In the genomic region with DNA sequence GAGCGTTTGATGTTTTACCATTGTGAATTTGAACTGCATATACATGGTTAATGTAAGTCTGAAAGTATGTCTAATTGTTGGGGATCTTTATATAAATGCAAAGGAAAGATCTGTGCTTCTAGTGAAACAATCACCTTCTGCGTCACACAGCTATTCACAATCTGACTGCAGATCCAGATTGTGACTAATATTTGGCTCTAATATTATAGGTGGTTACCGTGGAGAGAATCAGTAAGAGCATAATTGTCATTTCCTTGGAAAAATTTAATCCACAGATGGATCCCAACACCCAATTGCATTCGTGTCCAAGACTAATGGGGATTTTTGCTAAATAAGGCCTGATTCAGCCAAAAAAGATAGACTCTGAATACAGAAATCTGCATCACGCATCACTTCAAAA, we compare ENCODE assay signal across 20 cellular contexts. TPM values are rescaled to one million over a fixed set of nuclear protein-coding genes. Genes with fewer than 3 reads are reported as not detected.
A peak's percentile ranks its signal among the peaks of the same experiment; 100 is the strongest.
DNase-seq lines count a peak whose midpoint lies in the region; ATAC-seq and TF ChIP-seq lines count a peak whose summit lies in the region.
"Had no signal": no experiment of that assay in that cellular context is flagged by ENCODE, and none has a peak within 500 bp of the region (broad histone marks: within the 10 kb centered on the region; RNA-seq: fewer than 3 reads in every experiment).

No MANE protein-coding gene starts in this region.

- H3K9me3 Mint-ChIP-seq in neural crest cell, result peaks cover 2% of the 10 kb centered on the region
- H3K9me3 Mint-ChIP-seq in activated CD4-positive, alpha-beta T cell treated with anti-CD3 and anti-CD28 coated beads for 36 hours (ENCODE audit: low read depth), result no peaks in the 10 kb centered on the region
- H3K9me3 Mint-ChIP-seq: CD4-positive, alpha-beta T cell; GM23338; H9 had no signal

- H3K27me3 ChIP-seq in dorsolateral prefrontal cortex, result no peaks in the 10 kb centered on the region

- peaks cover 28% of the 10 kb centered on the region for H3K4me1 Mint-ChIP-seq in neural crest cell
- H3K4me1 Mint-ChIP-seq in activated CD4-positive, alpha-beta T cell treated with anti-CD3 and anti-CD28 coated beads for 36 hours, result peaks cover 14% of the 10 kb centered on the region

- H3K36me3 Mint-ChIP-seq in neural crest cell (ENCODE audit: low read depth), result no peaks in the 10 kb centered on the region
- no peaks in the 10 kb centered on the region for H3K36me3 Mint-ChIP-seq in activated CD4-positive, alpha-beta T cell treated with anti-CD3 and anti-CD28 coated beads for 36 hours (ENCODE audit: low read depth)

- TF ChIP-seq CTCF in dorsolateral prefrontal cortex (IDR thresholded peaks at IDR 0.05 in 54 of 56, conservative IDR thresholded peaks at IDR 0.05 in 2 of 56; ENCODE audit: low read depth in 1 of 56, partially characterized antibody in 56 of 56) (no peak), neural crest cell (conservative IDR thresholded peaks at IDR 0.05) (no peak)

- no peak for ATAC-seq in activated CD4-positive, alpha-beta T cell treated with anti-CD3 and anti-CD28 coated beads for 36 hours
- ATAC-seq: GM23338 had no signal

- peak; percentile 42 to 75 for DNase-seq in NCI-H446 (lab: John Stamatoyannopoulos, UW)
- no peak for DNase-seq in dorsolateral prefrontal cortex
- no peak for DNase-seq in neural crest cell (ENCODE audit: low read depth, low spot score)
- no peak for DNase-seq in activated CD4-positive, alpha-beta T cell treated with anti-CD3 and anti-CD28 coated beads for 36 hours
- DNase-seq in AG08395 (ENCODE audit: low spot score), result no peak
- no peak for DNase-seq in NCI-H1092 treated with DMSO at 0.1 percent for 48 hours (lab: John Stamatoyannopoulos, UW)
- DNase-seq in NCI-H526 (lab: John Stamatoyannopoulos, UW), result no peak
- DNase-seq: CD4-positive, alpha-beta T cell; DMS53; H9; KBM-7; MV-4-11; NCI-H1105 treated with DMSO at 0.1 percent for 48 hours; NCI-H146; NCI-H1930; NCI-H2107; NCI-H526 treated with DMSO at 0.1 percent for 48 hours; SHP77 had no signal

- intact Hi-C loops in dorsolateral prefrontal cortex (cut with DNase I), result loop anchor here (5.0 to 10.0 kb wide), 4 partner anchors 386 to 839 kb away; a partner anchor contains a TSS
- intact Hi-C loops in activated CD4-positive, alpha-beta T cell treated with anti-CD3 and anti-CD28 coated beads for 36 hours (cut with DNase I, micrococcal nuclease), result loop anchor here in 1 of 2 experiments (10.0 kb wide), 1 partner anchor 458 kb away; no protein-coding TSS in a partner anchor

- POLR2A ChIA-PET in activated CD4-positive, alpha-beta T cell treated with anti-CD3 and anti-CD28 coated beads for 36 hours (lab: Charles Lee), result no interaction called here

- H3K4me3 Mint-ChIP-seq in neural crest cell, result peak overlapping the region; percentile 15
- no peak overlapping the region for H3K4me3 Mint-ChIP-seq in activated CD4-positive, alpha-beta T cell treated with anti-CD3 and anti-CD28 coated beads for 36 hours
- H3K4me3 Mint-ChIP-seq: CD4-positive, alpha-beta T cell; GM23338; H9 had no signal

- H3K4me3 ChIP-seq in dorsolateral prefrontal cortex, result peak overlapping the region in 22 of 59 donors; percentile 10 to 96 (median 86)
- H3K4me3 ChIP-seq: GM23338 had no signal

- peaks cover 25% of the 10 kb centered on the region for H3K27me3 Mint-ChIP-seq in neural crest cell (ENCODE audit: low read depth)
- peaks cover 48% of the 10 kb centered on the region for H3K27me3 Mint-ChIP-seq in activated CD4-positive, alpha-beta T cell treated with anti-CD3 and anti-CD28 coated beads for 36 hours

- CTCF ChIA-PET in activated CD4-positive, alpha-beta T cell treated with anti-CD3 and anti-CD28 coated beads for 36 hours (lab: Charles Lee), result no interaction called here

- peak overlapping the region in 53 of 59 donors; percentile 6 to 99 (median 95) for H3K27ac ChIP-seq in dorsolateral prefrontal cortex
- H3K27ac ChIP-seq: RWPE1 had no signal

- H3K27ac Mint-ChIP-seq in neural crest cell (ENCODE audit: unreplicated experiment), result no peak overlapping the region
- no peak overlapping the region for H3K27ac Mint-ChIP-seq in activated CD4-positive, alpha-beta T cell treated with anti-CD3 and anti-CD28 coated beads for 36 hours
- H3K27ac Mint-ChIP-seq: CD4-positive, alpha-beta T cell; GM23338; H9 had no signal

RNA-seq across cellular contexts. Expression of a gene that starts 2.8 kb away (rescaled TPM):
- total RNA-seq in dorsolateral prefrontal cortex (10 to 100 TPM in 119 of 120 experiments, 1 to 10 TPM in 1; 7.8 to 66.9 (median 21.8) TPM), neural crest cell (0.47 and 0.48 TPM in 2 replicates)
- not detected for total RNA-seq in activated CD4-positive, alpha-beta T cell treated with anti-CD3 and anti-CD28 coated beads for 36 hours
- total RNA-seq: CD4-positive, alpha-beta T cell had no signal

Comparison
In these comparisons a context has a peak if more than half of its experiments do, and no peak if none do; other contexts are left out.
1. DNase-seq: peak in NCI-H446 (2 of 2); none in dorsolateral prefrontal cortex (0 of 10), neural crest cell (single experiment), activated CD4-positive, alpha-beta T cell treated with anti-CD3 and anti-CD28 coated beads for 36 hours (single experiment), AG08395 (single experiment), NCI-H1092 treated with DMSO at 0.1 percent for 48 hours (single experiment) and NCI-H526 (0 of 2).